ENCODE assay signal across 1 cellular context in genomic region chr11:506238-506949, GRCh38.
A peak's percentile ranks its signal among the peaks of the same experiment; 100 is the strongest.
TF ChIP-seq lines count a peak whose summit lies in the region.

No MANE protein-coding gene starts in this region.

TF ChIP-seq in HepG2, 621 proteins besides CTCF, POLR2A, EP300 and RAD21 (continued from another document and continues in another):
- TF ChIP-seq RNF219 (CRISPR knock-in tag; IDR thresholded peaks at IDR 0.05), result 0 out of 2 replicates have a peak, but pooled peaks have one; percentile 66
- TF ChIP-seq ZBTB38 (CRISPR knock-in tag; IDR thresholded peaks at IDR 0.05), result no peak
- TF ChIP-seq NCOA2 (CRISPR knock-in tag; IDR thresholded peaks at IDR 0.05), result no peak; the same call in 1 of the 2 replicates
- peak; percentile 82; the same call in 1 of the 2 replicates for TF ChIP-seq ZSCAN31 (CRISPR knock-in tag; IDR thresholded peaks at IDR 0.05; ENCODE audit: low read depth)
- TF ChIP-seq ZFP91 (CRISPR knock-in tag; IDR thresholded peaks at IDR 0.05; ENCODE audit: borderline replicate concordance), result peak; percentile 75; the same call in 1 of the 2 replicates
- no peak for TF ChIP-seq KAT7 (CRISPR knock-in tag; IDR thresholded peaks at IDR 0.05; ENCODE audit: borderline replicate concordance)
- no peak for TF ChIP-seq HINFP (CRISPR knock-in tag; IDR thresholded peaks at IDR 0.05; ENCODE audit: low read depth)
- no peak for TF ChIP-seq DBP (CRISPR knock-in tag; IDR thresholded peaks at IDR 0.05; ENCODE audit: not compliant biosample characterization)
- TF ChIP-seq SALL1 (CRISPR knock-in tag; IDR thresholded peaks at IDR 0.05), result peak; percentile 71
- no peak for TF ChIP-seq ZNF652 (CRISPR knock-in tag; IDR thresholded peaks at IDR 0.05; ENCODE audit: borderline replicate concordance, low read depth)
- TF ChIP-seq TBP (CRISPR knock-in tag; IDR thresholded peaks at IDR 0.05), result no peak
- peak; percentile 75; the same call in 1 of the 2 replicates for TF ChIP-seq ZMYM4 (CRISPR knock-in tag; IDR thresholded peaks at IDR 0.05)
- no peak for TF ChIP-seq LBX2 (CRISPR knock-in tag; IDR thresholded peaks at IDR 0.05; ENCODE audit: borderline replicate concordance)
- no peak for TF ChIP-seq ZFP1 (CRISPR knock-in tag; IDR thresholded peaks at IDR 0.05)
- TF ChIP-seq ZBTB7B (CRISPR knock-in tag; IDR thresholded peaks at IDR 0.05), result peak; percentile 66; the same call in 1 of the 2 replicates
- TF ChIP-seq PRDM4 (CRISPR knock-in tag; IDR thresholded peaks at IDR 0.05; ENCODE audit: borderline replicate concordance), result no peak
- no peak for TF ChIP-seq ZNF562 (CRISPR knock-in tag; IDR thresholded peaks at IDR 0.05; ENCODE audit: borderline replicate concordance)
- TF ChIP-seq ZNF546 (CRISPR knock-in tag; conservative IDR thresholded peaks at IDR 0.05), result no peak; the same call in 1 of the 2 replicates
- TF ChIP-seq AHR (CRISPR knock-in tag; IDR thresholded peaks at IDR 0.05), result no peak
- no peak for TF ChIP-seq TBX3 (IDR thresholded peaks at IDR 0.05; ENCODE audit: borderline replicate concordance)
- TF ChIP-seq ZFP41 (CRISPR knock-in tag; IDR thresholded peaks at IDR 0.05; ENCODE audit: borderline replicate concordance), result no peak
- TF ChIP-seq ZNF704 (CRISPR knock-in tag; IDR thresholded peaks at IDR 0.05; ENCODE audit: borderline replicate concordance), result 0 out of 2 replicates have a peak, but pooled peaks have one; percentile 76
- no peak for TF ChIP-seq ZNF207 (IDR thresholded peaks at IDR 0.05; ENCODE audit: borderline replicate concordance)
- no peak for TF ChIP-seq CBX1 (IDR thresholded peaks at IDR 0.05; ENCODE audit: low read depth)
- TF ChIP-seq ZNF790 (CRISPR knock-in tag; IDR thresholded peaks at IDR 0.05; ENCODE audit: borderline replicate concordance), result no peak
- no peak for TF ChIP-seq RBM22 (optimal IDR thresholded peaks at IDR 0.05; ENCODE audit: low read length)
- TF ChIP-seq ATF4 (CRISPR knock-in tag; IDR thresholded peaks at IDR 0.05), result 0 out of 4 replicates have a peak, but pooled peaks of 1 of the 2 experiments have one; percentile 34
- peak; percentile 79 for TF ChIP-seq EED (CRISPR knock-in tag; IDR thresholded peaks at IDR 0.05)
- TF ChIP-seq FLYWCH1 (CRISPR knock-in tag; IDR thresholded peaks at IDR 0.05), result no peak
- no peak; the same call in 1 of the 2 replicates for TF ChIP-seq ZNF451 (CRISPR knock-in tag; IDR thresholded peaks at IDR 0.05)
- 0 out of 2 replicates have a peak, but pooled peaks have one; percentile 46 for TF ChIP-seq SNAPC2 (CRISPR knock-in tag; IDR thresholded peaks at IDR 0.05)
- TF ChIP-seq PHF21A (CRISPR knock-in tag; IDR thresholded peaks at IDR 0.05), result no peak; the same call in 1 of the 2 replicates
- no peak; the same call in 1 of the 2 replicates for TF ChIP-seq SP5 (CRISPR knock-in tag; IDR thresholded peaks at IDR 0.05; ENCODE audit: borderline replicate concordance, low read depth)
- no peak for TF ChIP-seq ZNF839 (CRISPR knock-in tag; IDR thresholded peaks at IDR 0.05; ENCODE audit: borderline replicate concordance)
- TF ChIP-seq BCL6 (CRISPR knock-in tag; IDR thresholded peaks at IDR 0.05), result no peak; the same call in 1 of the 2 replicates
- TF ChIP-seq MED13 (CRISPR knock-in tag; IDR thresholded peaks at IDR 0.05), result peak; percentile 90
- peak; percentile 40 for TF ChIP-seq ZNF275 (CRISPR knock-in tag; IDR thresholded peaks at IDR 0.05; ENCODE audit: borderline replicate concordance)
- TF ChIP-seq POLR2AphosphoS5 (IDR thresholded peaks at IDR 0.05; ENCODE audit: low read depth, low read length), result peak; percentile 82
- TF ChIP-seq E2F1 (CRISPR knock-in tag; IDR thresholded peaks at IDR 0.05), result no peak
- peak; percentile 68; the same call in 1 of the 2 replicates for TF ChIP-seq THAP9 (CRISPR knock-in tag; IDR thresholded peaks at IDR 0.05; ENCODE audit: borderline replicate concordance)
- peak; percentile 17; the same call in 1 of the 2 replicates for TF ChIP-seq ZNF598 (CRISPR knock-in tag; IDR thresholded peaks at IDR 0.05; ENCODE audit: borderline replicate concordance)
- TF ChIP-seq ETV6 (CRISPR knock-in tag; conservative IDR thresholded peaks at IDR 0.05), result no peak
- TF ChIP-seq ZNF589 (CRISPR knock-in tag; conservative IDR thresholded peaks at IDR 0.05), result no peak
- TF ChIP-seq ZSCAN21 (CRISPR knock-in tag; IDR thresholded peaks at IDR 0.05; ENCODE audit: borderline replicate concordance), result no peak
- no peak for TF ChIP-seq FIP1L1 (IDR thresholded peaks at IDR 0.05; ENCODE audit: borderline replicate concordance, insufficient read depth, low read depth, low read length)
- no peak for TF ChIP-seq ZNF577 (CRISPR knock-in tag; IDR thresholded peaks at IDR 0.05; ENCODE audit: borderline replicate concordance, low read depth)
- TF ChIP-seq KDM1A (CRISPR knock-in tag; IDR thresholded peaks at IDR 0.05), result no peak
- no peak for TF ChIP-seq FOXA1 (IDR thresholded peaks at IDR 0.05)
- TF ChIP-seq FOXA1 (CRISPR knock-in tag; IDR thresholded peaks at IDR 0.05), result no peak
- no peak; the same call in 1 of the 2 replicates for TF ChIP-seq KDM5B (CRISPR knock-in tag; IDR thresholded peaks at IDR 0.05; ENCODE audit: borderline replicate concordance)
